15 cellular contexts compared by ENCODE assay signal in the genomic region with DNA sequence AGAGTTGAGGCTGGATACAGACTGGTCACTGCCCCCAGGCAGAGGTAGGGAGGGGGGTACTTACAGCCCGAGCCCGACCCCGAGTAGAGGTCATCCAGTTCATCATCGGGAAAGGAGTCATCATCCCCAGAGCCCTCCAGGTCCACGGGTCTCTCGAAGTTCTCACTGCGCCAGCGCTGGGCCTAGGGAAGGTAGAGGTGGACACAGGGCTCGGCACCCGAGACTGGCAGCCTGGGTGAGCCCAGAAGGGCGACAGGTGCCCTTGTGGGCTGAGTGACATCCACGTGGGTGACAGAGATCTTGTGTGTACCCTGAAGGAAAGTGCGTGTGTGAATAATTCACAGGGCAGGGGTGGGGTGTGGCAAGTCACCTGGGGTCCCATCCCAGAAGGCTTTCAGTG. TPM values are rescaled to one million over a fixed set of nuclear protein-coding genes. Genes with fewer than 3 reads are reported as not detected.
"Had no signal": no experiment of that assay in that cellular context is flagged by ENCODE, and none has a peak within 500 bp of the region (broad histone marks: within the 10 kb centered on the region; RNA-seq: fewer than 3 reads in every experiment).

No MANE protein-coding gene starts in this region.

- ATAC-seq: activated CD8-positive, alpha-beta T cell treated with anti-CD3 and anti-CD28 coated beads, Interleukin-2, amount 10 ng/mL, durations not matched to agents 7 days and 5 days; lower lobe of right lung had no signal

- H3K4me2 ChIP-seq: smooth muscle cell had no signal

- DNase-seq: activated CD4-positive, alpha-beta T cell treated with anti-CD3 and anti-CD28 coated beads, Interleukin-2, amount 10 ng/mL, durations not matched to agents 24 days and 14 days; activated CD4-positive, CD25-positive, alpha-beta regulatory T cell; activated CD8-positive, alpha-beta memory T cell treated with anti-CD3 and anti-CD28 coated beads, Interleukin-2, amount 50 U/mL, for 4 hours; activated CD8-positive, alpha-beta T cell treated with anti-CD3 and anti-CD28 coated beads, Interleukin-2, amount 10 ng/mL, durations not matched to agents 7 days and 5 days; activated naive CD8-positive, alpha-beta T cell treated with anti-CD3 and anti-CD28 coated beads for 36 hours; endodermal cell; lower lobe of right lung; midbrain; naive B cell; stimulated activated CD4-positive, alpha-beta T cell treated with anti-CD3 and anti-CD28 coated beads, Interleukin-4, amount 100 ng/mL, for 4 hours; stimulated activated CD8-positive, alpha-beta memory T cell treated with anti-CD3 and anti-CD28 coated beads, Interleukin-4, amount 100 ng/mL, for 48 hours; stimulated activated naive CD4-positive, alpha-beta T cell treated with Interleukin-2 at 50 U/mL for 16 hours had no signal

- H3K4me3 ChIP-seq: lower lobe of right lung, right atrium auricular region, smooth muscle cell, suprapubic skin had no signal

- H3K27ac Mint-ChIP-seq: activated CD4-positive, alpha-beta T cell treated with anti-CD3 and anti-CD28 coated beads, Interleukin-2, amount 10 ng/mL, durations not matched to agents 24 days and 14 days; activated CD8-positive, alpha-beta T cell treated with anti-CD3 and anti-CD28 coated beads, Interleukin-2, amount 10 ng/mL, durations not matched to agents 7 days and 5 days; activated naive CD8-positive, alpha-beta T cell treated with anti-CD3 and anti-CD28 coated beads for 36 hours; endodermal cell had no signal

- H3K27ac ChIP-seq: suprapubic skin had no signal

- H3K27me3 ChIP-seq: right atrium auricular region, suprapubic skin had no signal

- H3K9me3 Mint-ChIP-seq: activated CD4-positive, alpha-beta T cell treated with anti-CD3 and anti-CD28 coated beads, Interleukin-2, amount 10 ng/mL, durations not matched to agents 24 days and 14 days; endodermal cell had no signal

- H3K9me3 ChIP-seq: lower lobe of right lung, right atrium auricular region, suprapubic skin had no signal

- H3K4me3 Mint-ChIP-seq: activated CD4-positive, alpha-beta T cell treated with anti-CD3 and anti-CD28 coated beads, Interleukin-2, amount 10 ng/mL, durations not matched to agents 24 days and 14 days; activated CD8-positive, alpha-beta T cell treated with anti-CD3 and anti-CD28 coated beads, Interleukin-2, amount 10 ng/mL, durations not matched to agents 7 days and 5 days; activated naive CD8-positive, alpha-beta T cell treated with anti-CD3 and anti-CD28 coated beads for 36 hours; endodermal cell; naive B cell had no signal

- H3K36me3 Mint-ChIP-seq: activated naive CD8-positive, alpha-beta T cell treated with anti-CD3 and anti-CD28 coated beads for 36 hours had no signal

RNA-seq across cellular contexts. Expression of gene SDC3, which starts 30.0 kb away (rescaled TPM):
- total RNA-seq: activated CD8-positive, alpha-beta T cell treated with anti-CD3 and anti-CD28 coated beads, Interleukin-2, amount 10 ng/mL, durations not matched to agents 7 days and 5 days had no signal
